ENCODE assay signal across 19 cellular contexts in genomic region chr10:22705534-22705933, GRCh38.
A peak's percentile ranks its signal among the peaks of the same experiment; 100 is the strongest.
DNase-seq lines count a peak whose midpoint lies in the region; ATAC-seq, FAIRE-seq and TF ChIP-seq lines count a peak whose summit lies in the region.
"Had no signal": no experiment of that assay in that cellular context is flagged by ENCODE, and none has a peak within 500 bp of the region (broad histone marks: within the 10 kb centered on the region; RNA-seq: fewer than 3 reads in every experiment).

No MANE protein-coding gene starts in this region.

- no peak for TF ChIP-seq CTCF in GM06990 (IDR thresholded peaks at IDR 0.05; ENCODE audit: insufficient read depth, low read length, poor library complexity, severe bottlenecking)
- TF ChIP-seq CTCF in SU-DHL-6 (IDR thresholded peaks at IDR 0.05; ENCODE audit: insufficient read depth, low read length, poor library complexity, severe bottlenecking): no peak

- H4K20me1 ChIP-seq in SU-DHL-6 (ENCODE audit: low read depth, low read length): peaks cover 47% of the 10 kb centered on the region

- no peak for TF ChIP-seq POLR2A in H54 (IDR thresholded peaks at IDR 0.05; ENCODE audit: low read depth, low read length)

- H3K4me1 Mint-ChIP-seq in central memory CD8-positive, alpha-beta T cell: peaks cover 99% of the 10 kb centered on the region
- peaks cover 92% of the 10 kb centered on the region for H3K4me1 Mint-ChIP-seq in stimulated activated effector memory CD8-positive, alpha-beta T cell treated with anti-CD3 and anti-CD28 coated beads, Interleukin-12 subunit alpha, Interleukin-12 subunit beta, amount 100 ng/mL, for 72 hours

- H3K36me3 Mint-ChIP-seq in central memory CD8-positive, alpha-beta T cell (ENCODE audit: insufficient read depth): peaks cover 45% of the 10 kb centered on the region
- H3K36me3 Mint-ChIP-seq in stimulated activated effector memory CD8-positive, alpha-beta T cell treated with anti-CD3 and anti-CD28 coated beads, Interleukin-12 subunit alpha, Interleukin-12 subunit beta, amount 100 ng/mL, for 72 hours: peaks cover 35% of the 10 kb centered on the region

- H3K27me3 Mint-ChIP-seq in central memory CD8-positive, alpha-beta T cell: no peaks in the 10 kb centered on the region

- peak overlapping the region; percentile 96 for H3K27ac Mint-ChIP-seq in central memory CD8-positive, alpha-beta T cell (ENCODE audit: low read depth)
- peak overlapping the region; percentile 55 for H3K27ac Mint-ChIP-seq in stimulated activated effector memory CD8-positive, alpha-beta T cell treated with anti-CD3 and anti-CD28 coated beads, Interleukin-12 subunit alpha, Interleukin-12 subunit beta, amount 100 ng/mL, for 72 hours

- H3K36me3 ChIP-seq in GM06990 (ENCODE audit: control insufficient read depth, insufficient read depth, low read length) (no peaks in the 10 kb centered on the region; the same call in 1 of the 2 replicates), SU-DHL-6 (ENCODE audit: low read length) (no peaks in the 10 kb centered on the region)
- H3K36me3 ChIP-seq: esophagus muscularis mucosa, gastrocnemius medialis, Peyer's patch, tibial artery had no signal

- peaks cover 91% of the 10 kb centered on the region for H3K79me2 ChIP-seq in SU-DHL-6 (ENCODE audit: insufficient read depth, low read length)

- H2AFZ ChIP-seq in SU-DHL-6 (ENCODE audit: low read depth, low read length, severe bottlenecking): no peak overlapping the region

- H3K4me3 ChIP-seq in GM06990 (replicated peaks; ENCODE audit: low read depth, low read length) (peak overlapping the region; percentile 49; the same call in 1 of the 2 replicates), SU-DHL-6 (ENCODE audit: insufficient read depth, low read length, poor library complexity, severe bottlenecking) (no peak overlapping the region)
- H3K4me3 ChIP-seq: esophagus muscularis mucosa, gastrocnemius medialis, Peyer's patch, tibial artery had no signal

- H3K4me2 ChIP-seq in SU-DHL-6 (ENCODE audit: low read depth, low read length, poor library complexity, severe bottlenecking): peak overlapping the region; percentile 1

- no peak overlapping the region for H3K27ac ChIP-seq in SU-DHL-6 (ENCODE audit: low read depth, low read length)
- H3K27ac ChIP-seq: esophagus muscularis mucosa, gastrocnemius medialis, tibial artery had no signal

- no peaks in the 10 kb centered on the region for H3K9me3 Mint-ChIP-seq in central memory CD8-positive, alpha-beta T cell
- peaks cover 6% of the 10 kb centered on the region for H3K9me3 Mint-ChIP-seq in stimulated activated effector memory CD8-positive, alpha-beta T cell treated with anti-CD3 and anti-CD28 coated beads, Interleukin-12 subunit alpha, Interleukin-12 subunit beta, amount 100 ng/mL, for 72 hours

- no peaks in the 10 kb centered on the region for H3K9me2 ChIP-seq in SU-DHL-6 (replicated peaks; ENCODE audit: insufficient read depth, low read length)

- peak overlapping the region; percentile 65 for H3K4me3 Mint-ChIP-seq in central memory CD8-positive, alpha-beta T cell
- H3K4me3 Mint-ChIP-seq in stimulated activated effector memory CD8-positive, alpha-beta T cell treated with anti-CD3 and anti-CD28 coated beads, Interleukin-12 subunit alpha, Interleukin-12 subunit beta, amount 100 ng/mL, for 72 hours: peak overlapping the region; percentile 55

- no peak overlapping the region for H3K9ac ChIP-seq in SU-DHL-6 (ENCODE audit: low read length)

- H3K27me3 ChIP-seq in GM06990 (replicated peaks; ENCODE audit: control insufficient read depth, insufficient read depth, low read length): no peaks in the 10 kb centered on the region
- H3K27me3 ChIP-seq in SU-DHL-6 (ENCODE audit: low read length): no peaks in the 10 kb centered on the region
- H3K27me3 ChIP-seq: esophagus muscularis mucosa, Peyer's patch, tibial artery had no signal

- FAIRE-seq in H54 (lab: Jason Lieb, UNC): no peak

- ATAC-seq in central memory CD8-positive, alpha-beta T cell (replicated peaks; ENCODE audit: extremely low read depth, poor library complexity, severe bottlenecking): no peak
- ATAC-seq in stimulated activated effector memory CD8-positive, alpha-beta T cell treated with anti-CD3 and anti-CD28 coated beads, Interleukin-12 subunit alpha, Interleukin-12 subunit beta, amount 100 ng/mL, for 72 hours: peak; percentile 35
- ATAC-seq: gastrocnemius medialis, HCT116 had no signal

- DNase-seq in GM06990 (ENCODE audit: extremely low read depth, insufficient read length) (no peak), H54 (ENCODE audit: insufficient read length, low spot score) (no peak), NOMO-1 treated with DMSO at 0.1 percent for 48 hours (lab: John Stamatoyannopoulos, UW; ENCODE audit: unreplicated experiment) (no peak), hypothalamus (lab: John Stamatoyannopoulos, UW) (no peak)
- DNase-seq in central memory CD8-positive, alpha-beta T cell (ENCODE audit: low spot score in 2 of 2): no peak
- DNase-seq in stimulated activated effector memory CD8-positive, alpha-beta T cell treated with anti-CD3 and anti-CD28 coated beads, Interleukin-12 subunit alpha, Interleukin-12 subunit beta, amount 100 ng/mL, for 72 hours (ENCODE audit: low spot score in 2 of 2): no peak
- DNase-seq: activated CD4-positive, alpha-beta T cell treated with anti-CD3 and anti-CD28 coated beads for 1 hour; effector CD8-positive, alpha-beta T cell; gastrocnemius medialis; KG1; kidney glomerular epithelial cell; NCI-H2029; Peyer's patch; stimulated activated naive CD4-positive, alpha-beta T cell treated with Interleukin-2 at 50 U/mL for 16 hours; T1000; tibial artery had no signal

- no peaks in the 10 kb centered on the region for H3K9me3 ChIP-seq in SU-DHL-6 (ENCODE audit: insufficient read depth, low read length)
- H3K9me3 ChIP-seq: esophagus muscularis mucosa, gastrocnemius medialis, Peyer's patch, tibial artery had no signal

- no peaks in the 10 kb centered on the region for H3F3A ChIP-seq in SU-DHL-6 (ENCODE audit: insufficient read depth)
